Comparison of ENCODE assay signal across 1 cellular context in the genomic region with DNA sequence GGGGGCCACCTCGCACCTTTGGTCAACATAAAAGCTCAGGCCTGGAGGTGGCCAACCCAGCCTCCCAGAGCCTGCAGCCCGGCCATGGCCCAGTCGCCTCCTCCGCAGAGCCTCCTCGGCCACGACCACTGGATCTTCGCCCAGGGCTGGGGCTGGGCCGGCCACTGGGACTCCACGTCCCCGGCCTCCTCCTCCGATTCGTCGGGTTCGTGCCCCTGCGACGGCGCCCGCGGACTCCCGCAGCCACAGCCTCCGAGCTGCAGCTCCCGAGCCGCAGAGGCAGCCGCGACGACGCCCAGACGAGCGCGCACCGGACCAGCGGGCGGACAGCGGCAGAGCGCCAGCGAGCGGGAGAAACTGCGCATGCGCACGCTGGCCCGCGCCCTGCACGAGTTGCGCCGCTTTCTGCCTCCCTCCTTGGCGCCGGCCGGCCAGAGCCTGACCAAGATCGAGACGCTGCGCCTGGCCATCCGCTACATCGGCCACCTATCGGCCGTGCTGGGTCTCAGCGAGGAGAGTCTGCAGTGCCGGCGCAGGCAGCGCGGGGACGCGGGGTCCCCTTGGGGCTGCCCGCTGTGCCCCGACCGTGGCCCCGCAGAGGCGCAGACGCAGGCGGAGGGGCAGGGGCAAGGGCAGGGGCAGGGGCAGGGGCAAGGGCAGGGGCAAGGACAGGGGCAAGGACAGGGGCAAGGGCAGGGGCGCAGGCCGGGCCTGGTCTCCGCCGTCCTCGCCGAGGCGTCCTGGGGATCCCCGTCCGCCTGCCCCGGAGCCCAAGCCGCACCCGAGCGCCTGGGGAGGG.
TF ChIP-seq lines count a peak whose summit lies in the region.

Gene MESP2 (plus strand): TSS at position 59 of the 799 bp plus-strand sequence. CDS start 26 bp downstream, at position 85.

TF ChIP-seq in K562, 482 proteins besides CTCF, POLR2A, EP300 and RAD21 (continued from another document and continues in another):
- TF ChIP-seq ZFP30 (CRISPR knock-in tag; IDR thresholded peaks at IDR 0.05; ENCODE audit: borderline replicate concordance) = no peak
- TF ChIP-seq, protein P1, sequence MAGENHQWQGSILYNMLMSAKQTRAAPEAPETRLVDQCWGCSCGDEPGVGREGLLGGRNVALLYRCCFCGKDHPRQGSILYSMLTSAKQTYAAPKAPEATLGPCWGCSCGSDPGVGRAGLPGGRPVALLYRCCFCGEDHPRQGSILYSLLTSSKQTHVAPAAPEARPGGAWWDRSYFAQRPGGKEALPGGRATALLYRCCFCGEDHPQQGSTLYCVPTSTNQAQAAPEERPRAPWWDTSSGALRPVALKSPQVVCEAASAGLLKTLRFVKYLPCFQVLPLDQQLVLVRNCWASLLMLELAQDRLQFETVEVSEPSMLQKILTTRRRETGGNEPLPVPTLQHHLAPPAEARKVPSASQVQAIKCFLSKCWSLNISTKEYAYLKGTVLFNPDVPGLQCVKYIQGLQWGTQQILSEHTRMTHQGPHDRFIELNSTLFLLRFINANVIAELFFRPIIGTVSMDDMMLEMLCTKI (IDR thresholded peaks at IDR 0.05; ENCODE audit: partially characterized antibody) = no peak
- TF ChIP-seq GABPB1 (CRISPR knock-in tag; IDR thresholded peaks at IDR 0.05) = peak; percentile 59
- no peak for TF ChIP-seq MTF1 (CRISPR knock-in tag; IDR thresholded peaks at IDR 0.05; ENCODE audit: borderline replicate concordance)
- TF ChIP-seq BHLHE40 (IDR thresholded peaks at IDR 0.05; ENCODE audit: low read length) = peak; percentile 80
- TF ChIP-seq E2F3 (CRISPR knock-in tag; IDR thresholded peaks at IDR 0.05) = peak; percentile 82
- peak; percentile 78 for TF ChIP-seq POLR2G (IDR thresholded peaks at IDR 0.05; ENCODE audit: low read depth, low read length)
- no peak for TF ChIP-seq IFI16 (CRISPR knock-in tag; IDR thresholded peaks at IDR 0.05)
- no peak for TF ChIP-seq ZNF507 (tag; conservative IDR thresholded peaks at IDR 0.05)
- TF ChIP-seq CREM (IDR thresholded peaks at IDR 0.05; ENCODE audit: low read depth) = peak; percentile 62
- no peak for TF ChIP-seq FOXM1 (IDR thresholded peaks at IDR 0.05; ENCODE audit: low read depth)
- peak; percentile 79; the same call in 1 of the 2 replicates for TF ChIP-seq FOXM1 (CRISPR knock-in tag; IDR thresholded peaks at IDR 0.05; ENCODE audit: low read depth)
- no peak for TF ChIP-seq ZKSCAN3 (CRISPR knock-in tag; IDR thresholded peaks at IDR 0.05)
- TF ChIP-seq, protein P2, sequence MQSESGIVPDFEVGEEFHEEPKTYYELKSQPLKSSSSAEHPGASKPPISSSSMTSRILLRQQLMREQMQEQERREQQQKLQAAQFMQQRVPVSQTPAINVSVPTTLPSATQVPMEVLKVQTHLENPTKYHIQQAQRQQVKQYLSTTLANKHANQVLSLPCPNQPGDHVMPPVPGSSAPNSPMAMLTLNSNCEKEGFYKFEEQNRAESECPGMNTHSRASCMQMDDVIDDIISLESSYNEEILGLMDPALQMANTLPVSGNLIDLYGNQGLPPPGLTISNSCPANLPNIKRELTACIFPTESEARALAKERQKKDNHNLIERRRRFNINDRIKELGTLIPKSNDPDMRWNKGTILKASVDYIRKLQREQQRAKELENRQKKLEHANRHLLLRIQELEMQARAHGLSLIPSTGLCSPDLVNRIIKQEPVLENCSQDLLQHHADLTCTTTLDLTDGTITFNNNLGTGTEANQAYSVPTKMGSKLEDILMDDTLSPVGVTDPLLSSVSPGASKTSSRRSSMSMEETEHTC (IDR thresholded peaks at IDR 0.05) = peak; percentile 47; the same call in 1 of the 2 replicates
- no peak for TF ChIP-seq ZNF165 (CRISPR knock-in tag; IDR thresholded peaks at IDR 0.05; ENCODE audit: borderline replicate concordance)
- TF ChIP-seq RBM25 (IDR thresholded peaks at IDR 0.05; ENCODE audit: low read depth, low read length, severe bottlenecking) = peak; percentile 3
- TF ChIP-seq CCAR2 (IDR thresholded peaks at IDR 0.05; ENCODE audit: low read depth, low read length) = no peak
- peak; percentile 85; the same call in 1 of the 2 replicates for TF ChIP-seq KAT7 (CRISPR knock-in tag; IDR thresholded peaks at IDR 0.05; ENCODE audit: borderline replicate concordance)
- TF ChIP-seq, protein P3, sequence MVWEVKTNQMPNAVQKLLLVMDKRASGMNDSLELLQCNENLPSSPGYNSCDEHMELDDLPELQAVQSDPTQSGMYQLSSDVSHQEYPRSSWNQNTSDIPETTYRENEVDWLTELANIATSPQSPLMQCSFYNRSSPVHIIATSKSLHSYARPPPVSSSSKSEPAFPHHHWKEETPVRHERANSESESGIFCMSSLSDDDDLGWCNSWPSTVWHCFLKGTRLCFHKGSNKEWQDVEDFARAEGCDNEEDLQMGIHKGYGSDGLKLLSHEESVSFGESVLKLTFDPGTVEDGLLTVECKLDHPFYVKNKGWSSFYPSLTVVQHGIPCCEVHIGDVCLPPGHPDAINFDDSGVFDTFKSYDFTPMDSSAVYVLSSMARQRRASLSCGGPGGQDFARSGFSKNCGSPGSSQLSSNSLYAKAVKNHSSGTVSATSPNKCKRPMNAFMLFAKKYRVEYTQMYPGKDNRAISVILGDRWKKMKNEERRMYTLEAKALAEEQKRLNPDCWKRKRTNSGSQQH (CRISPR knock-in tag; IDR thresholded peaks at IDR 0.05) = no peak
- no peak for TF ChIP-seq ZNF785 (CRISPR knock-in tag; IDR thresholded peaks at IDR 0.05)
- peak; percentile 98 for TF ChIP-seq NRF1 (conservative IDR thresholded peaks at IDR 0.05 in 1 of 2, IDR thresholded peaks at IDR 0.05 in 1 of 2)
- TF ChIP-seq CBX3 (IDR thresholded peaks at IDR 0.05; ENCODE audit: borderline replicate concordance in 1 of 2, low read length in 2 of 2) = peak in 1 of 2 experiments; percentile 63; a peak in 1 of 3 replicates
- peak; percentile 68 for TF ChIP-seq ZFX (CRISPR knock-in tag; IDR thresholded peaks at IDR 0.05)
- peak; percentile 93 for TF ChIP-seq CTCFL (IDR thresholded peaks at IDR 0.05; ENCODE audit: borderline replicate concordance, insufficient read depth, low read depth, low read length, poor library complexity, severe bottlenecking)
- TF ChIP-seq ZNF408 (CRISPR knock-in tag; IDR thresholded peaks at IDR 0.05; ENCODE audit: low read depth) = no peak
- no peak for TF ChIP-seq NFATC3 (IDR thresholded peaks at IDR 0.05)
- TF ChIP-seq, protein P4, sequence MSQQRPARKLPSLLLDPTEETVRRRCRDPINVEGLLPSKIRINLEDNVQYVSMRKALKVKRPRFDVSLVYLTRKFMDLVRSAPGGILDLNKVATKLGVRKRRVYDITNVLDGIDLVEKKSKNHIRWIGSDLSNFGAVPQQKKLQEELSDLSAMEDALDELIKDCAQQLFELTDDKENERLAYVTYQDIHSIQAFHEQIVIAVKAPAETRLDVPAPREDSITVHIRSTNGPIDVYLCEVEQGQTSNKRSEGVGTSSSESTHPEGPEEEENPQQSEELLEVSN (IDR thresholded peaks at IDR 0.05; ENCODE audit: borderline replicate concordance in 1 of 2, extremely low read depth in 1 of 2, insufficient read depth in 1 of 2, insufficient read length in 1 of 2, low read depth in 1 of 2, low read length in 1 of 2, poor library complexity in 1 of 2, severe bottlenecking in 1 of 2) = peak; percentile 98 to 99
- peak; percentile 98 for TF ChIP-seq L3MBTL2 (IDR thresholded peaks at IDR 0.05)
- TF ChIP-seq RBM34 (IDR thresholded peaks at IDR 0.05; ENCODE audit: borderline replicate concordance, insufficient read depth, low read length) = 0 out of 2 replicates have a peak, but pooled peaks have one; percentile 83
- TF ChIP-seq NR2C2 (CRISPR knock-in tag; IDR thresholded peaks at IDR 0.05) = peak; percentile 49; the same call in 1 of the 2 replicates
- TF ChIP-seq NR2C2 (tag; IDR thresholded peaks at IDR 0.05) = no peak
- TF ChIP-seq E2F8 (IDR thresholded peaks at IDR 0.05; ENCODE audit: low read depth, partially characterized antibody) = no peak
- TF ChIP-seq BMI1 (IDR thresholded peaks at IDR 0.05; ENCODE audit: low read length) = no peak
- TF ChIP-seq PURB (CRISPR knock-in tag; IDR thresholded peaks at IDR 0.05; ENCODE audit: low read depth) = no peak
- TF ChIP-seq, protein P5, sequence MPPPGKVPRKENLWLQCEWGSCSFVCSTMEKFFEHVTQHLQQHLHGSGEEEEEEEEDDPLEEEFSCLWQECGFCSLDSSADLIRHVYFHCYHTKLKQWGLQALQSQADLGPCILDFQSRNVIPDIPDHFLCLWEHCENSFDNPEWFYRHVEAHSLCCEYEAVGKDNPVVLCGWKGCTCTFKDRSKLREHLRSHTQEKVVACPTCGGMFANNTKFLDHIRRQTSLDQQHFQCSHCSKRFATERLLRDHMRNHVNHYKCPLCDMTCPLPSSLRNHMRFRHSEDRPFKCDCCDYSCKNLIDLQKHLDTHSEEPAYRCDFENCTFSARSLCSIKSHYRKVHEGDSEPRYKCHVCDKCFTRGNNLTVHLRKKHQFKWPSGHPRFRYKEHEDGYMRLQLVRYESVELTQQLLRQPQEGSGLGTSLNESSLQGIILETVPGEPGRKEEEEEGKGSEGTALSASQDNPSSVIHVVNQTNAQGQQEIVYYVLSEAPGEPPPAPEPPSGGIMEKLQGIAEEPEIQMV (tag; conservative IDR thresholded peaks at IDR 0.05; ENCODE audit: low read depth) = no peak; the same call in 1 of the 2 replicates
- TF ChIP-seq TEAD1 (CRISPR knock-in tag; IDR thresholded peaks at IDR 0.05) = peak in 1 of 2 experiments; percentile 89; a peak in 2 of 4 replicates
- peak in 1 of 2 experiments; percentile 7; a peak in 1 of 4 replicates for TF ChIP-seq RCOR1 (IDR thresholded peaks at IDR 0.05; ENCODE audit: borderline replicate concordance in 1 of 2, low read depth in 2 of 2, low read length in 2 of 2)
- 0 out of 2 replicates have a peak, but pooled peaks have one; percentile 20 for TF ChIP-seq ZNF324 (CRISPR knock-in tag; IDR thresholded peaks at IDR 0.05)
- TF ChIP-seq FIP1L1 (IDR thresholded peaks at IDR 0.05; ENCODE audit: low read depth, low read length, poor library complexity, severe bottlenecking) = peak; percentile 59
- TF ChIP-seq ZNF77 (CRISPR knock-in tag; IDR thresholded peaks at IDR 0.05) = no peak
- TF ChIP-seq FOXA3 (CRISPR knock-in tag; conservative IDR thresholded peaks at IDR 0.05 in 1 of 2, IDR thresholded peaks at IDR 0.05 in 1 of 2) = 0 out of 4 replicates have a peak, but pooled peaks of 1 of the 2 experiments have one; percentile 37
- no peak for TF ChIP-seq ELF4 (CRISPR knock-in tag; IDR thresholded peaks at IDR 0.05)
- TF ChIP-seq, protein P6, sequence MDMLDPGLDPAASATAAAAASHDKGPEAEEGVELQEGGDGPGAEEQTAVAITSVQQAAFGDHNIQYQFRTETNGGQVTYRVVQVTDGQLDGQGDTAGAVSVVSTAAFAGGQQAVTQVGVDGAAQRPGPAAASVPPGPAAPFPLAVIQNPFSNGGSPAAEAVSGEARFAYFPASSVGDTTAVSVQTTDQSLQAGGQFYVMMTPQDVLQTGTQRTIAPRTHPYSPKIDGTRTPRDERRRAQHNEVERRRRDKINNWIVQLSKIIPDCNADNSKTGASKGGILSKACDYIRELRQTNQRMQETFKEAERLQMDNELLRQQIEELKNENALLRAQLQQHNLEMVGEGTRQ (CRISPR knock-in tag; IDR thresholded peaks at IDR 0.05) = no peak
- peak; percentile 96 for TF ChIP-seq ZBTB2 (IDR thresholded peaks at IDR 0.05)
- TF ChIP-seq ZBTB7A (IDR thresholded peaks at IDR 0.05; ENCODE audit: borderline replicate concordance, control insufficient read depth, low read depth, low read length) = peak; percentile 7; the same call in 1 of the 2 replicates
- TF ChIP-seq KLF10 (CRISPR knock-in tag; IDR thresholded peaks at IDR 0.05) = 0 out of 2 replicates have a peak, but pooled peaks have one; percentile 27
- no peak for TF ChIP-seq FOXK1 (CRISPR knock-in tag; IDR thresholded peaks at IDR 0.05; ENCODE audit: borderline replicate concordance)
